8 cellular contexts compared by ENCODE assay signal in genomic region chr3:17023006-17023664, GRCh38.
DNase-seq lines count a peak whose midpoint lies in the region; TF ChIP-seq lines count a peak whose summit lies in the region.

No MANE protein-coding gene starts in this region.

- no peak overlapping the region for H3K4me3 ChIP-seq in astrocyte of the spinal cord (ENCODE audit: low read depth, low read length)

- TF ChIP-seq CTCF in astrocyte of the spinal cord (IDR thresholded peaks at IDR 0.05; ENCODE audit: low read depth, low read length) = no peak

- in situ Hi-C loops in astrocyte of the spinal cord (cut with HindIII; ENCODE audit: low sequenced_read_pairs) = no loop called here

- DNase-seq in stimulated activated naive CD4-positive, alpha-beta T cell treated with Interleukin-2 at 50 U/mL for 16 hours (lab: John Stamatoyannopoulos, UW) = peak; percentile 52
- DNase-seq in stimulated activated naive CD4-positive, alpha-beta T cell (lab: John Stamatoyannopoulos, UW) = no peak
- DNase-seq in NCI-H226 (peak; percentile 16), astrocyte of the spinal cord (ENCODE audit: low read depth, low spot score) (peak; percentile 26), HuH-7 (ENCODE audit: low spot score) (no peak), cerebellar cortex (ENCODE audit: low spot score) (no peak), iPS-NIHi11 (ENCODE audit: low spot score) (no peak)
- peak; percentile 12 for DNase-seq in stimulated activated CD8-positive, alpha-beta memory T cell treated with anti-CD3 and anti-CD28 coated beads, Interleukin-7, amount 100 ng/mL, for 24 hours (ENCODE audit: low read depth)

Comparison
In these comparisons a context has a peak if more than half of its experiments do, and no peak if none do; other contexts are left out.
1. DNase-seq: peak in stimulated activated naive CD4-positive, alpha-beta T cell treated with Interleukin-2 at 50 U/mL for 16 hours (single experiment), NCI-H226 (single experiment), astrocyte of the spinal cord (single experiment) and stimulated activated CD8-positive, alpha-beta memory T cell treated with anti-CD3 and anti-CD28 coated beads, Interleukin-7, amount 100 ng/mL, for 24 hours (single experiment); none in stimulated activated naive CD4-positive, alpha-beta T cell (0 of 6), HuH-7 (single experiment), cerebellar cortex (single experiment) and iPS-NIHi11 (single experiment).